In the genomic region with DNA sequence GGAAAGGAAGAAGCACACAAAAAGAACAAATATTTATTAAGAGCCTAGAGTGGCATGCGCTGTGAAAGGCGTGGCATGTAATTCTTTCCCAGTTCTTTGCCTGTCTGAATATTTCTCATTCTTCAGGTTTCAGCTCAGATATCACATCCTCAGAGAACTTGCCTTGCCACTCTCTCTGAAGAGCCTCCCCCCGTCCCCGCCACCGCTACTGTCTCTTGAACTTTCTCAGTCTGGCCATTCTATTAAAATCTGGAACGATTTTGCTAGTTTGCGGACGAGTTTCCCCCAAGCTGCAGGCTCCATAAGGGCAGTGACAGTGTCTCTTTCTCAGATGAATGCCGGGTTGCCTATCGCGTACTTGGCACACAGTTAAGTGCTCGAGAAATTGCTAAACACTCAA, we compare ENCODE assay signal across 7 cellular contexts. TPM values are rescaled to one million over a fixed set of nuclear protein-coding genes. Genes with fewer than 3 reads are reported as not detected.
DNase-seq lines count a peak whose midpoint lies in the region; ATAC-seq and TF ChIP-seq lines count a peak whose summit lies in the region.

No MANE protein-coding gene starts in this region.

- TF ChIP-seq POLR2A in gastroesophageal sphincter (IDR thresholded peaks at IDR 0.05) (no peak), prostate gland (IDR thresholded peaks at IDR 0.05) (no peak)

- peak overlapping the region; percentile 54 for H3K4me3 ChIP-seq in HFF-Myc (replicated peaks; ENCODE audit: low read depth, low read length)
- peak overlapping the region; percentile 83 for H3K4me3 ChIP-seq in WI38 (ENCODE audit: low read depth, low read length)
- peak overlapping the region; percentile 91 to 98 for H3K4me3 ChIP-seq in gastroesophageal sphincter
- H3K4me3 ChIP-seq in prostate gland, result peak overlapping the region; percentile 91

- DNase-seq in HFF-Myc (ENCODE audit: extremely low read depth, low read depth) (no peak), prostate gland (ENCODE audit: low spot score) (peak; percentile 39)

- 1 to 6% methylated on average over 9 to 12 of the region's 12 CpGs for WGBS in gastroesophageal sphincter (ENCODE audit: low coverage in 1 of 2), 2 donors
- WGBS in prostate gland, result 4% methylated on average over 12 of the region's 12 CpGs

- intact Hi-C loops in prostate gland (cut with DNase I), result loop anchor here (5.0 kb wide), 1 partner anchor 119 kb away; no protein-coding TSS in a partner anchor

- no peaks in the 10 kb centered on the region for H3K36me3 ChIP-seq in gastroesophageal sphincter
- H3K36me3 ChIP-seq in prostate gland, result no peaks in the 10 kb centered on the region

- peaks cover 3 to 75% (median 19%) of the 10 kb centered on the region in 3 donors for H3K4me1 ChIP-seq in gastroesophageal sphincter
- H3K4me1 ChIP-seq in prostate gland (replicated peaks), result no peaks in the 10 kb centered on the region

- H3K9me3 ChIP-seq in gastroesophageal sphincter, result no peaks in the 10 kb centered on the region
- H3K9me3 ChIP-seq in prostate gland, result no peaks in the 10 kb centered on the region

- ATAC-seq in gastroesophageal sphincter, result peak; percentile 0
- no peak for ATAC-seq in HG03175 (IDR thresholded peaks at IDR 0.05; ENCODE audit: unreplicated experiment)
- ATAC-seq in GM19467 (IDR thresholded peaks at IDR 0.05; ENCODE audit: unreplicated experiment), result no peak
- ATAC-seq in HG03342 (IDR thresholded peaks at IDR 0.05; ENCODE audit: unreplicated experiment), result no peak

- H3K27me3 ChIP-seq in gastroesophageal sphincter, result no peaks in the 10 kb centered on the region
- no peaks in the 10 kb centered on the region for H3K27me3 ChIP-seq in prostate gland (replicated peaks; ENCODE audit: insufficient read depth)

- no peak for TF ChIP-seq EP300 in gastroesophageal sphincter (IDR thresholded peaks at IDR 0.05)

- H3K27ac ChIP-seq in gastroesophageal sphincter (peak overlapping the region; percentile 71 to 100 (median 92)), prostate gland (peak overlapping the region; percentile 81 to 97)

- TF ChIP-seq CTCF in HFF-Myc (IDR thresholded peaks at IDR 0.05; ENCODE audit: low read depth, low read length, missing control alignments) (no peak), WI38 (IDR thresholded peaks at IDR 0.05; ENCODE audit: low read depth, low read length) (no peak), gastroesophageal sphincter (IDR thresholded peaks at IDR 0.05) (no peak), prostate gland (IDR thresholded peaks at IDR 0.05) (no peak)

RNA-seq across cellular contexts. Expression of a gene that starts 0.8 kb away (rescaled TPM):
- total RNA-seq in gastroesophageal sphincter (100 to 1,000 TPM in 2 of 4 donors, 10 to 100 TPM in 2; 62.1 to 125 (median 93.8) TPM), prostate gland (10 to 100 TPM; 24.2 to 35.2 TPM)
